Comparison of ENCODE assay signal across 8 cellular contexts in the genomic region with DNA sequence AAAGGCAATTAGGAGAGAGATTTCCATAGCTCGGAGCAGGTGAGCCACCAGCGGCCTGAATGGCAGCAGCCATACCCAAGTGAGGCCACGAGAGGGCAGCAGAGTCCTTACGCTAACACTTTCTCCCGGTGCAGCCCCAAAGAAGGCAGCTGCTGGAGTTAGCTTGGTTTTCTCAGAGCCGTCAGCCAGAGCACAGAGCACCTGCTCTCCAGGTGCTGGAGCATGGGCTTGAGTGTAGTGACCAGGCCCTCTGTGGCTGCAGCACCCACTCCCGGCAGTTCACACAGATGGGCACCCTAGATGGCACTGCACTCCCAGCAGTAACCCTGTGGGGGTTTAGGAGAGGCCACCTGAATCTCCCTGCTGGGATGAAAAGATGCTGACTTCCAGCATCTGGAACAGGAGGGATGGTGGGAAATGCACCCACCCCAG. TPM values are rescaled to one million over a fixed set of nuclear protein-coding genes. Genes with fewer than 3 reads are reported as not detected.
A peak's percentile ranks its signal among the peaks of the same experiment; 100 is the strongest.
DNase-seq lines count a peak whose midpoint lies in the region; FAIRE-seq and TF ChIP-seq lines count a peak whose summit lies in the region.

No MANE protein-coding gene starts in this region.

- CTCF ChIA-PET in Calu3 (lab: Charles Lee) = interaction anchor here (0.7 to 6.1 kb wide), 25 partner anchors 9 to 251 kb away, joined by 3 to 303 read pairs (median 5); a partner anchor contains a TSS
- CTCF ChIA-PET in SK-N-SH (lab: Yijun Ruan, JAX) = interaction anchor here (0.6 to 38.3 kb wide), 63 partner anchors 12 to 854 kb away, joined by 3 to 1368 read pairs (median 4); a partner anchor contains a TSS
- CTCF ChIA-PET in activated naive CD4-positive, alpha-beta T cell treated with anti-CD3 and anti-CD28 coated beads, Interleukin-2, amount 10 ng/mL, durations not matched to agents 7 days and 5 days (lab: Charles Lee) = interaction anchor here (0.7 to 26.5 kb wide), 24 partner anchors 8 to 286 kb away, joined by 3 to 1108 read pairs (median 4); a partner anchor contains a TSS

- TF ChIP-seq CTCF in Calu3 (IDR thresholded peaks at IDR 0.05; ENCODE audit: unreplicated experiment) (peak; percentile 93), SK-N-SH (IDR thresholded peaks at IDR 0.05) (peak; percentile 95), parathyroid adenoma (IDR thresholded peaks at IDR 0.05) (peak; percentile 91), type B pancreatic cell (conservative IDR thresholded peaks at IDR 0.05) (peak; percentile 98)

- no peak overlapping the region; a peak in 1 of 4 replicates for H3K4me3 ChIP-seq in SK-N-SH (ENCODE audit: low read depth in 2 of 2, low read length in 1 of 2)
- H3K4me3 ChIP-seq in parathyroid adenoma (ENCODE audit: low read depth, low read length) = no peak overlapping the region

- H3K27ac Mint-ChIP-seq in Calu3 (ENCODE audit: unreplicated experiment) (no peak overlapping the region), type B pancreatic cell (peak overlapping the region; percentile 34)
- peak overlapping the region; percentile 82 for H3K27ac Mint-ChIP-seq in activated naive CD4-positive, alpha-beta T cell treated with anti-CD3 and anti-CD28 coated beads, Interleukin-2, amount 10 ng/mL, durations not matched to agents 7 days and 5 days

- DNase-seq in Calu3 = peak; percentile 91
- peak; percentile 83 for DNase-seq in H54 (ENCODE audit: insufficient read length, low spot score)
- peak; percentile 87 for DNase-seq in NCI-H1092 (lab: John Stamatoyannopoulos, UW)
- peak; percentile 91 for DNase-seq in SK-N-SH
- peak; percentile 92 for DNase-seq in activated naive CD4-positive, alpha-beta T cell treated with anti-CD3 and anti-CD28 coated beads, Interleukin-2, amount 10 ng/mL, durations not matched to agents 7 days and 5 days
- peak; percentile 64 to 97 (median 92) for DNase-seq in head of caudate nucleus
- DNase-seq in type B pancreatic cell (ENCODE audit: extremely low spot score, unreplicated experiment) = peak; percentile 86

- H3K9me2 ChIP-seq in SK-N-SH = no peaks in the 10 kb centered on the region

- no peaks in the 10 kb centered on the region for H3K9me3 Mint-ChIP-seq in Calu3 (ENCODE audit: low read depth, unreplicated experiment)
- no peaks in the 10 kb centered on the region for H3K9me3 Mint-ChIP-seq in activated naive CD4-positive, alpha-beta T cell treated with anti-CD3 and anti-CD28 coated beads, Interleukin-2, amount 10 ng/mL, durations not matched to agents 7 days and 5 days
- no peaks in the 10 kb centered on the region for H3K9me3 Mint-ChIP-seq in type B pancreatic cell

- TF ChIP-seq RAD21 in SK-N-SH (IDR thresholded peaks at IDR 0.05; ENCODE audit: low read length) = peak; percentile 97

- no peak for TF ChIP-seq EP300 in SK-N-SH (IDR thresholded peaks at IDR 0.05; ENCODE audit: borderline replicate concordance in 1 of 2, low read depth in 1 of 2, low read length in 1 of 2)

- no peak overlapping the region for H3K9ac ChIP-seq in SK-N-SH
- no peak overlapping the region for H3K9ac ChIP-seq in parathyroid adenoma

- POLR2A ChIA-PET in SK-N-SH (lab: Yijun Ruan, JAX) = interaction anchor here (1.1 kb wide), 1 partner anchor 52 kb away, joined by 12 read pairs; no protein-coding TSS in a partner anchor

- H3K36me3 Mint-ChIP-seq in Calu3 (ENCODE audit: insufficient read depth, unreplicated experiment) (no peaks in the 10 kb centered on the region), type B pancreatic cell (no peaks in the 10 kb centered on the region)
- no peaks in the 10 kb centered on the region for H3K36me3 Mint-ChIP-seq in activated naive CD4-positive, alpha-beta T cell treated with anti-CD3 and anti-CD28 coated beads, Interleukin-2, amount 10 ng/mL, durations not matched to agents 7 days and 5 days

- H3K27me3 Mint-ChIP-seq in Calu3 (ENCODE audit: unreplicated experiment) = peaks cover 42% of the 10 kb centered on the region
- peaks cover 26% of the 10 kb centered on the region for H3K27me3 Mint-ChIP-seq in activated naive CD4-positive, alpha-beta T cell treated with anti-CD3 and anti-CD28 coated beads, Interleukin-2, amount 10 ng/mL, durations not matched to agents 7 days and 5 days
- no peaks in the 10 kb centered on the region for H3K27me3 Mint-ChIP-seq in type B pancreatic cell

- H3K9me3 ChIP-seq in SK-N-SH = no peaks in the 10 kb centered on the region
- no peaks in the 10 kb centered on the region for H3K9me3 ChIP-seq in parathyroid adenoma (ENCODE audit: control insufficient read depth, low read length)

- no peak for TF ChIP-seq POLR2A in H54 (IDR thresholded peaks at IDR 0.05; ENCODE audit: low read depth, low read length)

- H2AFZ ChIP-seq in SK-N-SH (ENCODE audit: low read depth) (no peak overlapping the region), parathyroid adenoma (no peak overlapping the region)

- H3K4me3 Mint-ChIP-seq in Calu3 (ENCODE audit: low read depth, unreplicated experiment) = no peak overlapping the region
- no peak overlapping the region for H3K4me3 Mint-ChIP-seq in activated naive CD4-positive, alpha-beta T cell treated with anti-CD3 and anti-CD28 coated beads, Interleukin-2, amount 10 ng/mL, durations not matched to agents 7 days and 5 days
- H3K4me3 Mint-ChIP-seq in type B pancreatic cell = no peak overlapping the region

- no TSS peak for BruUV-seq in Calu3 (replicated peaks; lab: Mats Ljungman, UMichigan)

- intact Hi-C loops in Calu3 (cut with micrococcal nuclease; ENCODE audit: unreplicated experiment) = loop anchor here (1.0 kb wide), 2 partner anchors 48 to 52 kb away; a partner anchor contains a TSS
- intact Hi-C loops in head of caudate nucleus (cut with DNase I) = loop anchor here (2.0 kb wide), 1 partner anchor 51 kb away; no protein-coding TSS in a partner anchor

- H3F3A ChIP-seq in SK-N-SH (replicated peaks; ENCODE audit: insufficient read depth) = no peaks in the 10 kb centered on the region

- WGBS in SK-N-SH (ENCODE audit: low lambda C conversion rate) = 15% methylated on average over 5 of the region's 7 CpGs

- H3K27me3 ChIP-seq in SK-N-SH (ENCODE audit: insufficient read depth) (no peaks in the 10 kb centered on the region), parathyroid adenoma (ENCODE audit: control insufficient read depth, insufficient read depth, low read length) (no peaks in the 10 kb centered on the region)

- H3K4me1 Mint-ChIP-seq in Calu3 (ENCODE audit: low read depth, unreplicated experiment) (peaks cover 18% of the 10 kb centered on the region), type B pancreatic cell (ENCODE audit: unreplicated experiment) (no peaks in the 10 kb centered on the region)
- peaks cover 38% of the 10 kb centered on the region for H3K4me1 Mint-ChIP-seq in activated naive CD4-positive, alpha-beta T cell treated with anti-CD3 and anti-CD28 coated beads, Interleukin-2, amount 10 ng/mL, durations not matched to agents 7 days and 5 days

- H3K27ac ChIP-seq in SK-N-SH (ENCODE audit: low read depth in 2 of 2, low read length in 1 of 2) (no peak overlapping the region), parathyroid adenoma (no peak overlapping the region)

- FAIRE-seq in H54 (lab: Jason Lieb, UNC) = no peak

- no peak overlapping the region for H3K4me2 ChIP-seq in SK-N-SH
- H3K4me2 ChIP-seq in parathyroid adenoma (ENCODE audit: low read length) = no peak overlapping the region

- no peaks in the 10 kb centered on the region for H3K36me3 ChIP-seq in SK-N-SH (replicated peaks in 1 of 2; ENCODE audit: control insufficient read depth in 1 of 2, insufficient read depth in 2 of 2, low read length in 1 of 2)
- H3K36me3 ChIP-seq in parathyroid adenoma (ENCODE audit: control insufficient read depth, insufficient read depth, low read length) = no peaks in the 10 kb centered on the region

- no peaks in the 10 kb centered on the region for H4K20me1 ChIP-seq in SK-N-SH (ENCODE audit: insufficient read depth)

- H3K4me1 ChIP-seq in SK-N-SH (ENCODE audit: control insufficient read depth in 1 of 2, insufficient read depth in 2 of 2, low read depth in 1 of 2, low read length in 1 of 2) (peaks cover 3 to 10% of the 10 kb centered on the region in 2 experiments; a peak in 3 of 4 replicates), parathyroid adenoma (peaks cover 6% of the 10 kb centered on the region)

- H3K79me2 ChIP-seq in SK-N-SH (ENCODE audit: insufficient read depth) (no peaks in the 10 kb centered on the region), parathyroid adenoma (no peaks in the 10 kb centered on the region)

TF ChIP-seq in SK-N-SH, 30 proteins besides CTCF, POLR2A, EP300 and RAD21 (continues in another document):
- no peak for TF ChIP-seq RFX5 (IDR thresholded peaks at IDR 0.05; ENCODE audit: low read length)
- TF ChIP-seq FOXJ3 (CRISPR knock-in tag; IDR thresholded peaks at IDR 0.05) = no peak
- peak; percentile 98 for TF ChIP-seq SMC3 (IDR thresholded peaks at IDR 0.05; ENCODE audit: low read depth, low read length)
- TF ChIP-seq RCOR1 (IDR thresholded peaks at IDR 0.05; ENCODE audit: low read length) = no peak
- TF ChIP-seq, protein P1, sequence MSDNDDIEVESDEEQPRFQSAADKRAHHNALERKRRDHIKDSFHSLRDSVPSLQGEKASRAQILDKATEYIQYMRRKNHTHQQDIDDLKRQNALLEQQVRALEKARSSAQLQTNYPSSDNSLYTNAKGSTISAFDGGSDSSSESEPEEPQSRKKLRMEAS (IDR thresholded peaks at IDR 0.05; ENCODE audit: low read depth) = no peak
- TF ChIP-seq NRF1 (IDR thresholded peaks at IDR 0.05; ENCODE audit: low read depth, low read length) = 0 out of 2 replicates have a peak, but pooled peaks have one; percentile 16
- TF ChIP-seq EZH2phosphoT487 (IDR thresholded peaks at IDR 0.05; ENCODE audit: borderline replicate concordance, low read depth) = no peak
- TF ChIP-seq, protein P2, sequence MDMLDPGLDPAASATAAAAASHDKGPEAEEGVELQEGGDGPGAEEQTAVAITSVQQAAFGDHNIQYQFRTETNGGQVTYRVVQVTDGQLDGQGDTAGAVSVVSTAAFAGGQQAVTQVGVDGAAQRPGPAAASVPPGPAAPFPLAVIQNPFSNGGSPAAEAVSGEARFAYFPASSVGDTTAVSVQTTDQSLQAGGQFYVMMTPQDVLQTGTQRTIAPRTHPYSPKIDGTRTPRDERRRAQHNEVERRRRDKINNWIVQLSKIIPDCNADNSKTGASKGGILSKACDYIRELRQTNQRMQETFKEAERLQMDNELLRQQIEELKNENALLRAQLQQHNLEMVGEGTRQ (IDR thresholded peaks at IDR 0.05; ENCODE audit: borderline replicate concordance, low read depth, low read length) = no peak

RNA-seq across cellular contexts. Expression of a gene that starts 45.8 kb away (rescaled TPM):
- 0.33 and 0.37 TPM in 2 replicates for total RNA-seq in Calu3 (2022)
- polyA plus RNA-seq in SK-N-SH (2012; rRNA removed) = 5.3 and 6.0 TPM in 2 replicates
- 3.0 and 4.9 TPM in 2 replicates for polyA plus RNA-seq in SK-N-SH (2012; cell fraction: cytosol; rRNA removed)
- polyA plus RNA-seq in SK-N-SH (2012; cell fraction: nucleus; rRNA removed) = 5.9 and 6.8 TPM in 2 replicates
- total RNA-seq in type B pancreatic cell (ENCODE audit: low replicate concordance) = 3.0 and 6.2 TPM in 2 replicates

RNA-seq across cellular contexts. Expression of a gene that starts 48.0 kb away (rescaled TPM):
- total RNA-seq in Calu3 (2022) (2.6 and 3.7 TPM in 2 replicates), type B pancreatic cell (ENCODE audit: low replicate concordance) (13.5 and 17.7 TPM in 2 replicates)
- 6.8 and 11.1 TPM in 2 replicates for polyA plus RNA-seq in SK-N-SH (2012; rRNA removed)
- polyA plus RNA-seq in SK-N-SH (2012; cell fraction: cytosol; rRNA removed) = 4.4 and 6.4 TPM in 2 replicates
- polyA plus RNA-seq in SK-N-SH (2012; cell fraction: nucleus; rRNA removed) = 13.2 and 14.3 TPM in 2 replicates
